ENCODE assay signal across 23 cellular contexts in genomic region chr3:72769758-72770540, GRCh38.
"Had no signal": no experiment of that assay in that cellular context is flagged by ENCODE, and none has a peak within 500 bp of the region (broad histone marks: within the 10 kb centered on the region; RNA-seq: fewer than 3 reads in every experiment).

No MANE protein-coding gene starts in this region.

- H3K27me3 Mint-ChIP-seq: activated CD8-positive, alpha-beta T cell treated with anti-CD3 and anti-CD28 coated beads for 36 hours; activated T-helper 17 cell treated with anti-CD3 and anti-CD28 coated beads, Interleukin-2, amount 50 U/mL, for 72 hours; central memory CD8-positive, alpha-beta T cell; natural killer cell treated with Interleukin-12 subunit alpha and Interleukin-12 subunit beta and Interleukin-15 and Interleukin-18, amount 100 ng/mL, for 72 hours; stimulated activated naive CD8-positive, alpha-beta T cell treated with anti-CD3 and anti-CD28 coated beads, Interleukin-15, Interleukin-2, amounts not matched to agents 100 ng/mL and 50 ng/mL, for 24 hours had no signal

- H3K4me3 Mint-ChIP-seq: activated CD8-positive, alpha-beta T cell treated with anti-CD3 and anti-CD28 coated beads for 36 hours; activated T-cell treated with anti-CD3 and anti-CD28 coated beads, Interleukin-2, amount 50 U/mL, for 4 hours; activated T-helper 17 cell treated with anti-CD3 and anti-CD28 coated beads, Interleukin-2, amount 50 U/mL, for 72 hours; central memory CD8-positive, alpha-beta T cell; dendritic cell treated with granulocyte-macrophage colony-stimulating factor and Interleukin-4, amounts not matched to agents 40 ng/mL and 50 ng/mL, for 4 days; natural killer cell treated with Interleukin-12 subunit alpha and Interleukin-12 subunit beta and Interleukin-15 and Interleukin-18, amount 100 ng/mL, for 72 hours; stimulated activated naive CD8-positive, alpha-beta T cell treated with anti-CD3 and anti-CD28 coated beads, Interleukin-15, Interleukin-2, amounts not matched to agents 100 ng/mL and 50 ng/mL, for 24 hours had no signal

- H3K36me3 ChIP-seq: breast epithelium, right lobe of liver, thoracic aorta had no signal

- H3K27me3 ChIP-seq: breast epithelium, esophagus squamous epithelium, right lobe of liver had no signal

- H3K4me1 ChIP-seq: breast epithelium, right lobe of liver had no signal

- H3K4me1 Mint-ChIP-seq: activated T-helper 17 cell treated with anti-CD3 and anti-CD28 coated beads, Interleukin-2, amount 50 U/mL, for 72 hours had no signal

- H3K4me3 ChIP-seq: breast epithelium, esophagus squamous epithelium, left ventricle myocardium inferior, lung, mucosa of descending colon, right lobe of liver, thoracic aorta had no signal

- H3K27ac ChIP-seq: breast epithelium, epithelial cell of prostate, esophagus squamous epithelium, left ventricle myocardium inferior, right lobe of liver, thoracic aorta had no signal

- H3K27ac Mint-ChIP-seq: activated CD8-positive, alpha-beta T cell treated with anti-CD3 and anti-CD28 coated beads for 36 hours; activated T-helper 17 cell treated with anti-CD3 and anti-CD28 coated beads, Interleukin-2, amount 50 U/mL, for 72 hours; dendritic cell treated with granulocyte-macrophage colony-stimulating factor and Interleukin-4, amounts not matched to agents 40 ng/mL and 50 ng/mL, for 4 days; natural killer cell treated with Interleukin-12 subunit alpha and Interleukin-12 subunit beta and Interleukin-15 and Interleukin-18, amount 100 ng/mL, for 72 hours; stimulated activated naive CD8-positive, alpha-beta T cell treated with anti-CD3 and anti-CD28 coated beads, Interleukin-15, Interleukin-2, amounts not matched to agents 100 ng/mL and 50 ng/mL, for 24 hours had no signal

- H3K36me3 Mint-ChIP-seq: natural killer cell treated with Interleukin-12 subunit alpha and Interleukin-12 subunit beta and Interleukin-15 and Interleukin-18, amount 100 ng/mL, for 72 hours had no signal

- H3K9me3 Mint-ChIP-seq: activated CD8-positive, alpha-beta T cell treated with anti-CD3 and anti-CD28 coated beads for 36 hours; activated T-cell treated with anti-CD3 and anti-CD28 coated beads, Interleukin-2, amount 50 U/mL, for 4 hours; activated T-helper 17 cell treated with anti-CD3 and anti-CD28 coated beads, Interleukin-2, amount 50 U/mL, for 72 hours; central memory CD8-positive, alpha-beta T cell; dendritic cell treated with granulocyte-macrophage colony-stimulating factor and Interleukin-4, amounts not matched to agents 40 ng/mL and 50 ng/mL, for 4 days; natural killer cell treated with Interleukin-12 subunit alpha and Interleukin-12 subunit beta and Interleukin-15 and Interleukin-18, amount 100 ng/mL, for 72 hours; stimulated activated naive CD8-positive, alpha-beta T cell treated with anti-CD3 and anti-CD28 coated beads, Interleukin-15, Interleukin-2, amounts not matched to agents 100 ng/mL and 50 ng/mL, for 24 hours had no signal

- DNase-seq: activated CD4-positive, alpha-beta T cell treated with anti-CD3 and anti-CD28 coated beads, Interleukin-2, amount 50 U/mL, for 1 hour; activated CD8-positive, alpha-beta T cell treated with anti-CD3 and anti-CD28 coated beads for 36 hours; activated gamma-delta T cell treated with Interleukin-2 at 50 U/mL for 16 hours; activated naive CD4-positive, alpha-beta T cell treated with anti-CD3 and anti-CD28 coated beads, Interleukin-2, amount 50 U/mL, for 16 hours; activated T-cell treated with anti-CD3 and anti-CD28 coated beads, Interleukin-2, amount 50 U/mL, for 4 hours; amygdala; esophagus squamous epithelium; left ventricle myocardium inferior; mucosa of descending colon; posterior cingulate gyrus; right lobe of liver; stimulated activated CD4-positive, alpha-beta T cell treated with anti-CD3 and anti-CD28 coated beads, Interleukin-4, amount 100 ng/mL, for 1 hour; T-helper 9 cell; trophoblast cell had no signal

- H3K9me3 ChIP-seq: breast epithelium, esophagus squamous epithelium, left ventricle myocardium inferior, mucosa of descending colon, right lobe of liver, thoracic aorta had no signal
